In the genomic region with DNA sequence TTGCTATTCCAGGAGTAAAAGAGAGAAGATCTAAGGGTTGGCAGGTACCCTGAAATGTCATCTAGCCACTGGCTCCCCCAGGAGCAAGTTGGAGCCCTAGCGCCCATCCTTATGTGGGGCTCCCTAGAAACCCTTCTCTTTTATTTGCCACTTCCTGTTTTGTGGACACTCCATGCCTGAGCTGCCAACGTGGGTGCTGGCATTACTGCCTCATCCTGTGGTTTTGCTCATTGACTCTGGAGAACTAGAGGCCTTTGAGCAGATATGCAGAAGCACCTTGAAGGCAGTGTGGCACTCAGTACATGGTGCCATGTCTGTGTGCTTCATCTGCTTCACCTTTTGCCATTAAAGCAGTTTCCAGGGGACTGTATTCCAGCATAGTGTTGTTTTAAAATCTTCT, we compare ENCODE assay signal across 8 cellular contexts. TPM values are rescaled to one million over a fixed set of nuclear protein-coding genes. Genes with fewer than 3 reads are reported as not detected.
DNase-seq lines count a peak whose midpoint lies in the region; ATAC-seq and TF ChIP-seq lines count a peak whose summit lies in the region.

No MANE protein-coding gene starts in this region.

- DNase-seq in GM23338 (ENCODE audit: low spot score): no peak
- DNase-seq in Peyer's patch: peak in 2 of 3 donors; percentile 57 to 62
- DNase-seq in NCI-H1436 (lab: John Stamatoyannopoulos, UW): no peak
- no peak for DNase-seq in cerebellum (ENCODE audit: low spot score)

- H3K4me1 ChIP-seq in GM23338 (ENCODE audit: insufficient read depth) (peaks cover 31% of the 10 kb centered on the region), Peyer's patch (peaks cover 0 to 45% (median 28%) of the 10 kb centered on the region in 4 donors), skeletal muscle satellite cell (ENCODE audit: control insufficient read depth, insufficient read depth, low read length) (peaks cover 29% of the 10 kb centered on the region)

- peaks cover 53% of the 10 kb centered on the region for H3K4me1 Mint-ChIP-seq in GM23338
- H3K4me1 Mint-ChIP-seq in dendritic cell treated with granulocyte-macrophage colony-stimulating factor and Interleukin-4, amounts not matched to agents 40 ng/mL and 50 ng/mL, for 4 days (ENCODE audit: low read depth): peaks cover 85% of the 10 kb centered on the region

- 0 out of 2 replicates have a peak, but pooled peaks cover 7% of the 10 kb centered on the region for H3K36me3 ChIP-seq in GM23338 (ENCODE audit: insufficient read depth)
- H3K36me3 ChIP-seq in Peyer's patch: peaks cover 0 to 17% (median 0%) of the 10 kb centered on the region in 3 donors
- peaks cover 13% of the 10 kb centered on the region for H3K36me3 ChIP-seq in skeletal muscle satellite cell (ENCODE audit: insufficient read depth, low read length)

- no peak for TF ChIP-seq POLR2A in Peyer's patch (IDR thresholded peaks at IDR 0.05)

- H3K4me2 ChIP-seq in GM23338: no peak overlapping the region
- no peak overlapping the region for H3K4me2 ChIP-seq in skeletal muscle satellite cell (ENCODE audit: low read length)

- TF ChIP-seq CTCF in GM23338 (conservative IDR thresholded peaks at IDR 0.05; ENCODE audit: low read depth in 2 of 2): no peak
- TF ChIP-seq CTCF in Peyer's patch (IDR thresholded peaks at IDR 0.05): no peak

- H3K4me3 ChIP-seq in GM23338 (no peak overlapping the region), Peyer's patch (no peak overlapping the region), skeletal muscle satellite cell (ENCODE audit: low read length) (peak overlapping the region; percentile 43)

- no peaks in the 10 kb centered on the region for H3K27me3 ChIP-seq in GM23338 (ENCODE audit: insufficient read depth)
- no peaks in the 10 kb centered on the region for H3K27me3 ChIP-seq in Peyer's patch
- H3K27me3 ChIP-seq in skeletal muscle satellite cell (ENCODE audit: control insufficient read depth, insufficient read depth, low read length): no peaks in the 10 kb centered on the region

- H2AFZ ChIP-seq in GM23338: no peak overlapping the region

- H3K9me3 ChIP-seq in Peyer's patch (no peaks in the 10 kb centered on the region), skeletal muscle satellite cell (replicated peaks; ENCODE audit: low read length) (no peaks in the 10 kb centered on the region)

- no peak overlapping the region for H3K4me3 Mint-ChIP-seq in GM23338
- H3K4me3 Mint-ChIP-seq in dendritic cell treated with granulocyte-macrophage colony-stimulating factor and Interleukin-4, amounts not matched to agents 40 ng/mL and 50 ng/mL, for 4 days: peak overlapping the region; percentile 46

- no peak overlapping the region for H3K9ac ChIP-seq in skeletal muscle satellite cell (ENCODE audit: low read depth, low read length)

- no peak for ATAC-seq in GM23338
- no peak for ATAC-seq in HG03039 (IDR thresholded peaks at IDR 0.05; ENCODE audit: unreplicated experiment)
- ATAC-seq in GM21447 (IDR thresholded peaks at IDR 0.05; ENCODE audit: unreplicated experiment): no peak

- H4K20me1 ChIP-seq in GM23338 (replicated peaks; ENCODE audit: insufficient read depth): no peaks in the 10 kb centered on the region

- peak overlapping the region; percentile 49; the same call in 1 of the 2 replicates for H3K27ac Mint-ChIP-seq in GM23338
- peak overlapping the region; percentile 82 for H3K27ac Mint-ChIP-seq in dendritic cell treated with granulocyte-macrophage colony-stimulating factor and Interleukin-4, amounts not matched to agents 40 ng/mL and 50 ng/mL, for 4 days

- H3K36me3 Mint-ChIP-seq in GM23338 (ENCODE audit: low read depth): peaks cover 47% of the 10 kb centered on the region
- peaks cover 75% of the 10 kb centered on the region for H3K36me3 Mint-ChIP-seq in dendritic cell treated with granulocyte-macrophage colony-stimulating factor and Interleukin-4, amounts not matched to agents 40 ng/mL and 50 ng/mL, for 4 days (ENCODE audit: low read depth)

- H3K27ac ChIP-seq in GM23338 (ENCODE audit: low read depth) (no peak overlapping the region), Peyer's patch (peak overlapping the region in 3 of 4 donors; percentile 3 to 100 (median 67))

- intact Hi-C loops in dendritic cell treated with granulocyte-macrophage colony-stimulating factor and Interleukin-4, amounts not matched to agents 40 ng/mL and 50 ng/mL, for 4 days (cut with micrococcal nuclease): no loop called here

- H3K9me2 ChIP-seq in GM23338 (ENCODE audit: insufficient read depth): no peaks in the 10 kb centered on the region

- H3K27me3 Mint-ChIP-seq in GM23338 (ENCODE audit: insufficient read depth, low read depth, poor library complexity): no peaks in the 10 kb centered on the region
- no peaks in the 10 kb centered on the region for H3K27me3 Mint-ChIP-seq in dendritic cell treated with granulocyte-macrophage colony-stimulating factor and Interleukin-4, amounts not matched to agents 40 ng/mL and 50 ng/mL, for 4 days

- H3F3A ChIP-seq in GM23338 (replicated peaks; ENCODE audit: low read depth): no peaks in the 10 kb centered on the region

- H3K79me2 ChIP-seq in GM23338 (replicated peaks; ENCODE audit: insufficient read depth): peaks cover 40% of the 10 kb centered on the region

- no peaks in the 10 kb centered on the region for H3K9me3 Mint-ChIP-seq in GM23338
- no peaks in the 10 kb centered on the region for H3K9me3 Mint-ChIP-seq in dendritic cell treated with granulocyte-macrophage colony-stimulating factor and Interleukin-4, amounts not matched to agents 40 ng/mL and 50 ng/mL, for 4 days

TF ChIP-seq in GM23338, 12 proteins besides CTCF, POLR2A, EP300 and RAD21:
- TF ChIP-seq JUNB (IDR thresholded peaks at IDR 0.05; ENCODE audit: unreplicated experiment): no peak
- TF ChIP-seq NANOG (IDR thresholded peaks at IDR 0.05; ENCODE audit: borderline replicate concordance): no peak
- no peak for TF ChIP-seq POLR2AphosphoS5 (IDR thresholded peaks at IDR 0.05; ENCODE audit: low read depth)
- TF ChIP-seq, protein P1, sequence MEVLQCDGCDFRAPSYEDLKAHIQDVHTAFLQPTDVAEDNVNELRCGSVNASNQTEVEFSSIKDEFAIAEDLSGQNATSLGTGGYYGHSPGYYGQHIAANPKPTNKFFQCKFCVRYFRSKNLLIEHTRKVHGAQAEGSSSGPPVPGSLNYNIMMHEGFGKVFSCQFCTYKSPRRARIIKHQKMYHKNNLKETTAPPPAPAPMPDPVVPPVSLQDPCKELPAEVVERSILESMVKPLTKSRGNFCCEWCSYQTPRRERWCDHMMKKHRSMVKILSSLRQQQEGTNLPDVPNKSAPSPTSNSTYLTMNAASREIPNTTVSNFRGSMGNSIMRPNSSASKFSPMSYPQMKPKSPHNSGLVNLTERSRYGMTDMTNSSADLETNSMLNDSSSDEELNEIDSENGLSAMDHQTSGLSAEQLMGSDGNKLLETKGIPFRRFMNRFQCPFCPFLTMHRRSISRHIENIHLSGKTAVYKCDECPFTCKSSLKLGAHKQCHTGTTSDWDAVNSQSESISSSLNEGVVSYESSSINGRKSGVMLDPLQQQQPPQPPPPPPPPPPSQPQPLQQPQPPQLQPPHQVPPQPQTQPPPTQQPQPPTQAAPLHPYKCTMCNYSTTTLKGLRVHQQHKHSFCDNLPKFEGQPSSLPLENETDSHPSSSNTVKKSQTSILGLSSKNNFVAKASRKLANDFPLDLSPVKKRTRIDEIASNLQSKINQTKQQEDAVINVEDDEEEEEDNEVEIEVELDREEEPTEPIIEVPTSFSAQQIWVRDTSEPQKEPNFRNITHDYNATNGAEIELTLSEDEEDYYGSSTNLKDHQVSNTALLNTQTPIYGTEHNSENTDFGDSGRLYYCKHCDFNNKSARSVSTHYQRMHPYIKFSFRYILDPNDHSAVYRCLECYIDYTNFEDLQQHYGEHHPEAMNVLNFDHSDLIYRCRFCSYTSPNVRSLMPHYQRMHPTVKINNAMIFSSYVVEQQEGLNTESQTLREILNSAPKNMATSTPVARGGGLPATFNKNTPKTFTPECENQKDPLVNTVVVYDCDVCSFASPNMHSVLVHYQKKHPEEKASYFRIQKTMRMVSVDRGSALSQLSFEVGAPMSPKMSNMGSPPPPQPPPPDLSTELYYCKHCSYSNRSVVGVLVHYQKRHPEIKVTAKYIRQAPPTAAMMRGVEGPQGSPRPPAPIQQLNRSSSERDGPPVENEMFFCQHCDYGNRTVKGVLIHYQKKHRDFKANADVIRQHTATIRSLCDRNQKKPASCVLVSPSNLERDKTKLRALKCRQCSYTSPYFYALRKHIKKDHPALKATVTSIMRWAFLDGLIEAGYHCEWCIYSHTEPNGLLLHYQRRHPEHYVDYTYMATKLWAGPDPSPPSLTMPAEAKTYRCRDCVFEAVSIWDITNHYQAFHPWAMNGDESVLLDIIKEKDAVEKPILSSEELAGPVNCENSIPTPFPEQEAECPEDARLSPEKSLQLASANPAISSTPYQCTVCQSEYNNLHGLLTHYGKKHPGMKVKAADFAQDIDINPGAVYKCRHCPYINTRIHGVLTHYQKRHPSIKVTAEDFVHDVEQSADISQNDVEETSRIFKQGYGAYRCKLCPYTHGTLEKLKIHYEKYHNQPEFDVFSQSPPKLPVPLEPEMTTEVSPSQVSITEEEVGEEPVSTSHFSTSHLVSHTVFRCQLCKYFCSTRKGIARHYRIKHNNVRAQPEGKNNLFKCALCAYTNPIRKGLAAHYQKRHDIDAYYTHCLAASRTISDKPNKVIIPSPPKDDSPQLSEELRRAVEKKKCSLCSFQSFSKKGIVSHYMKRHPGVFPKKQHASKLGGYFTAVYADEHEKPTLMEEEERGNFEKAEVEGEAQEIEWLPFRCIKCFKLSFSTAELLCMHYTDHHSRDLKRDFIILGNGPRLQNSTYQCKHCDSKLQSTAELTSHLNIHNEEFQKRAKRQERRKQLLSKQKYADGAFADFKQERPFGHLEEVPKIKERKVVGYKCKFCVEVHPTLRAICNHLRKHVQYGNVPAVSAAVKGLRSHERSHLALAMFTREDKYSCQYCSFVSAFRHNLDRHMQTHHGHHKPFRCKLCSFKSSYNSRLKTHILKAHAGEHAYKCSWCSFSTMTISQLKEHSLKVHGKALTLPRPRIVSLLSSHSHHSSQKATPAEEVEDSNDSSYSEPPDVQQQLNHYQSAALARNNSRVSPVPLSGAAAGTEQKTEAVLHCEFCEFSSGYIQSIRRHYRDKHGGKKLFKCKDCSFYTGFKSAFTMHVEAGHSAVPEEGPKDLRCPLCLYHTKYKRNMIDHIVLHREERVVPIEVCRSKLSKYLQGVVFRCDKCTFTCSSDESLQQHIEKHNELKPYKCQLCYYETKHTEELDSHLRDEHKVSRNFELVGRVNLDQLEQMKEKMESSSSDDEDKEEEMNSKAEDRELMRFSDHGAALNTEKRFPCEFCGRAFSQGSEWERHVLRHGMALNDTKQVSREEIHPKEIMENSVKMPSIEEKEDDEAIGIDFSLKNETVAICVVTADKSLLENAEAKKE (CRISPR knock-in tag; IDR thresholded peaks at IDR 0.05): no peak
- no peak for TF ChIP-seq CREB1 (CRISPR knock-in tag; IDR thresholded peaks at IDR 0.05; ENCODE audit: low read depth)

RNA-seq across cellular contexts. Expression of a gene that starts 8.1 kb away (rescaled TPM):
- 10.4 and 36.7 TPM in 2 replicates for total RNA-seq in GM23338 (2014; rRNA removed; shearing (Covaris generic))
- 2.2 and 2.3 TPM in 2 replicates for polyA plus RNA-seq in GM23338 (2016; fragmentation: Nextera tagmentation; extraction: Ambion mirVana)
- total RNA-seq in Peyer's patch: 100 to 1,000 TPM in 1 of 4 donors, 10 to 100 TPM in 3; 50.1 to 118 (median 58.8) TPM
- 30.8 and 35.7 TPM in 2 replicates for total RNA-seq in skeletal muscle satellite cell (2012; rRNA removed)
- total RNA-seq in cerebellum: 12.1 TPM

Comparison
In these comparisons a context has a peak if more than half of its experiments do, and no peak if none do; other contexts are left out.
1. DNase-seq: peak in Peyer's patch (2 of 3); none in GM23338 (single experiment), NCI-H1436 (single experiment) and cerebellum (single experiment).